In genomic region chr2:133886735-133887675, GRCh38 we compare ENCODE assay signal across 1 cellular context.
TF ChIP-seq lines count a peak whose summit lies in the region.

No MANE protein-coding gene starts in this region.

TF ChIP-seq in GM23338, 12 proteins besides CTCF, POLR2A, EP300 and RAD21 (continued from another document):
- TF ChIP-seq NANOG (IDR thresholded peaks at IDR 0.05; ENCODE audit: borderline replicate concordance) (no peak), JUNB (IDR thresholded peaks at IDR 0.05; ENCODE audit: unreplicated experiment) (no peak), POLR2AphosphoS5 (IDR thresholded peaks at IDR 0.05; ENCODE audit: low read depth) (no peak), CREB1 (CRISPR knock-in tag; IDR thresholded peaks at IDR 0.05; ENCODE audit: low read depth) (no peak), STAT1 (IDR thresholded peaks at IDR 0.05; ENCODE audit: unreplicated experiment) (no peak), EZH2phosphoT487 (IDR thresholded peaks at IDR 0.05; ENCODE audit: unreplicated experiment) (no peak)
- TF ChIP-seq, protein P1, sequence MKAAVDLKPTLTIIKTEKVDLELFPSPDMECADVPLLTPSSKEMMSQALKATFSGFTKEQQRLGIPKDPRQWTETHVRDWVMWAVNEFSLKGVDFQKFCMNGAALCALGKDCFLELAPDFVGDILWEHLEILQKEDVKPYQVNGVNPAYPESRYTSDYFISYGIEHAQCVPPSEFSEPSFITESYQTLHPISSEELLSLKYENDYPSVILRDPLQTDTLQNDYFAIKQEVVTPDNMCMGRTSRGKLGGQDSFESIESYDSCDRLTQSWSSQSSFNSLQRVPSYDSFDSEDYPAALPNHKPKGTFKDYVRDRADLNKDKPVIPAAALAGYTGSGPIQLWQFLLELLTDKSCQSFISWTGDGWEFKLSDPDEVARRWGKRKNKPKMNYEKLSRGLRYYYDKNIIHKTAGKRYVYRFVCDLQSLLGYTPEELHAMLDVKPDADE (IDR thresholded peaks at IDR 0.05), result no peak
